In the genomic region with DNA sequence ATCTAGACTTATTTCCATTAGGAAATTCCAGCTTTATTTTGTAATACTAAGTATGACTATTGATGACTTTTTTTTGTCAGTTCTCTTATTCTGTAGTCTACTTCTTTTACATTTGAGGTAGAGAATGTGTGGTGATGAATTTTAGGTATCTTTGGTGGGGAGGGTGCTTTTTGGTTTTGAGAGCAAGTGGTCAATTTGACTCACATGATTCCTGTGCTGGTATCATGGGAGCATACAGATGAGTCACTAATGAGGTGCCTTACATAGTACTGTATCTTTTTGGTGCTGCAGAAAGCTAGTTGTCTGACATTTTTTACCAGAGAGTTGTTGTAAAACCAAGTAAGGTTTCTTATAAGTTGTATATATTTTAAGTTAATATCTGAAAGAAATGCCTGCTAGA, we compare ENCODE assay signal across 8 cellular contexts. TPM values are rescaled to one million over a fixed set of nuclear protein-coding genes. Genes with fewer than 3 reads are reported as not detected.
A peak's percentile ranks its signal among the peaks of the same experiment; 100 is the strongest.
DNase-seq lines count a peak whose midpoint lies in the region; ATAC-seq and TF ChIP-seq lines count a peak whose summit lies in the region.

No MANE protein-coding gene starts in this region.

- no peak overlapping the region for H2BK15ac ChIP-seq in mesendoderm (replicated peaks; ENCODE audit: low read depth)

- H3K56ac ChIP-seq in mesendoderm (ENCODE audit: low read length), result no peak overlapping the region

- peak; percentile 95 for ATAC-seq in GM18502 (IDR thresholded peaks at IDR 0.05; ENCODE audit: poor library complexity, unreplicated experiment)

- H2BK120ac ChIP-seq in mesendoderm (ENCODE audit: low read depth, low read length), result no peak overlapping the region

- H3K4me2 ChIP-seq in GM23248 (ENCODE audit: unreplicated experiment) (peak overlapping the region; percentile 33), PC-9 (no peak overlapping the region), mesendoderm (ENCODE audit: low read length) (no peak overlapping the region)

- peak; percentile 75 for DNase-seq in GM23248
- no peak for DNase-seq in PC-9
- DNase-seq in mesendoderm, result peak; percentile 22
- DNase-seq in islet precursor cell, result no peak
- no peak for DNase-seq in NCI-H82 treated with DMSO at 0.1 percent for 48 hours (lab: John Stamatoyannopoulos, UW; ENCODE audit: unreplicated experiment)
- DNase-seq in caudate nucleus (lab: John Stamatoyannopoulos, UW), result no peak
- DNase-seq in NCI-H510A (lab: John Stamatoyannopoulos, UW), result no peak

- no peak overlapping the region for H3K4ac ChIP-seq in mesendoderm (ENCODE audit: low read depth, low read length)

- H3K36me3 ChIP-seq in GM23248 (ENCODE audit: low read depth) (0 out of 2 replicates have a peak, but pooled peaks cover 11% of the 10 kb centered on the region), PC-9 (ENCODE audit: low read depth) (peaks cover 11% of the 10 kb centered on the region), mesendoderm (ENCODE audit: control insufficient read depth, insufficient read depth, low read length) (no peaks in the 10 kb centered on the region)

- H3K79me1 ChIP-seq in mesendoderm (ENCODE audit: low read length), result peaks cover 10% of the 10 kb centered on the region

- H3K9me3 ChIP-seq in GM23248 (ENCODE audit: low read depth), result no peaks in the 10 kb centered on the region
- H3K9me3 ChIP-seq in PC-9 (ENCODE audit: insufficient read depth, low read depth), result no peaks in the 10 kb centered on the region

- H3K27me3 ChIP-seq in GM23248 (replicated peaks; ENCODE audit: insufficient read depth) (no peaks in the 10 kb centered on the region), PC-9 (ENCODE audit: insufficient read depth, low read depth) (no peaks in the 10 kb centered on the region), mesendoderm (ENCODE audit: insufficient read depth, low read length, poor library complexity) (no peaks in the 10 kb centered on the region)

- H2AFZ ChIP-seq in GM23248, result no peak overlapping the region
- H2AFZ ChIP-seq in PC-9, result no peak overlapping the region

- BruUV-seq in PC-9 (replicated peaks; lab: Mats Ljungman, UMichigan), result no TSS peak

- CTCF ChIA-PET in PC-9 (lab: Charles Lee), result interaction anchor here (0.6 kb wide), 1 partner anchor 238 kb away, joined by 4 read pairs; no protein-coding TSS in a partner anchor

- H3K4me1 ChIP-seq in GM23248 (ENCODE audit: insufficient read depth) (peaks cover 36% of the 10 kb centered on the region), PC-9 (replicated peaks; ENCODE audit: insufficient read depth) (no peaks in the 10 kb centered on the region), mesendoderm (ENCODE audit: control insufficient read depth, low read depth, low read length) (no peaks in the 10 kb centered on the region)

- no peak overlapping the region for H3K23ac ChIP-seq in mesendoderm (ENCODE audit: low read length)

- no peak overlapping the region for H2AK5ac ChIP-seq in mesendoderm (ENCODE audit: low read length)

- peaks cover 59% of the 10 kb centered on the region for H4K20me1 ChIP-seq in GM23248 (ENCODE audit: insufficient read depth)
- H4K20me1 ChIP-seq in PC-9 (ENCODE audit: insufficient read depth), result peaks cover 71% of the 10 kb centered on the region

- H4K5ac ChIP-seq in mesendoderm (ENCODE audit: low read length), result no peak overlapping the region

- no peak overlapping the region for H2BK5ac ChIP-seq in mesendoderm (ENCODE audit: low read length)

- POLR2A ChIA-PET in PC-9 (lab: Charles Lee; ENCODE audit: unreplicated experiment), result interaction anchor here (0.6 kb wide), 2 partner anchors 118 to 137 kb away, joined by 4 to 6 read pairs; no protein-coding TSS in a partner anchor

- peak overlapping the region; percentile 24; the same call in 1 of the 2 replicates for H3K4me3 ChIP-seq in GM23248
- no peak overlapping the region for H3K4me3 ChIP-seq in PC-9
- no peak overlapping the region for H3K4me3 ChIP-seq in mesendoderm (ENCODE audit: low read length)

- H3K9ac ChIP-seq in GM23248 (no peak overlapping the region), mesendoderm (ENCODE audit: low read length) (no peak overlapping the region)

- H3K9me2 ChIP-seq in GM23248 (ENCODE audit: insufficient read depth) (no peaks in the 10 kb centered on the region), PC-9 (ENCODE audit: insufficient read depth) (no peaks in the 10 kb centered on the region)

- intact Hi-C loops in PC-9 (cut with micrococcal nuclease; ENCODE audit: unreplicated experiment), result no loop called here

- no peak for TF ChIP-seq CTCF in PC-9 (conservative IDR thresholded peaks at IDR 0.05)

- H3K27ac ChIP-seq in GM23248 (peak overlapping the region; percentile 29), PC-9 (peak overlapping the region; percentile 22; the same call in 1 of the 2 replicates), mesendoderm (ENCODE audit: low read depth, low read length) (no peak overlapping the region), caudate nucleus (ENCODE audit: low read depth, low read length) (no peak overlapping the region)

- H3F3A ChIP-seq in GM23248 (ENCODE audit: insufficient read depth) (peaks cover 57% of the 10 kb centered on the region), PC-9 (ENCODE audit: insufficient read depth, low read depth) (peaks cover 45% of the 10 kb centered on the region; the same call in 1 of the 2 replicates)

- in situ Hi-C loops in GM23248 (cut with MboI), result no loop called here

- H4K8ac ChIP-seq in mesendoderm (ENCODE audit: low read depth, low read length), result no peak overlapping the region

- H3K79me2 ChIP-seq in GM23248 (ENCODE audit: insufficient read depth) (peaks cover 99% of the 10 kb centered on the region), PC-9 (ENCODE audit: low read depth) (peaks cover 96% of the 10 kb centered on the region), mesendoderm (ENCODE audit: control insufficient read depth, insufficient read depth, low read length) (peaks cover 19% of the 10 kb centered on the region)

- H3K18ac ChIP-seq in mesendoderm (ENCODE audit: low read length), result no peak overlapping the region

RNA-seq across cellular contexts. Expression of gene ERBIN, which starts 35.3 kb away (rescaled TPM):
- 110 and 112 TPM in 2 replicates for total RNA-seq in GM23248 (2014; rRNA removed; shearing (Covaris generic))
- polyA plus RNA-seq in GM23248 (2016; fragmentation: Nextera tagmentation; extraction: Ambion mirVana), result 42.8 and 46.4 TPM in 2 replicates
- total RNA-seq in PC-9 (2021), result 112 and 143 TPM in 2 replicates
- polyA plus RNA-seq in mesendoderm (2013, experiment 1 of 2), result 20.2 TPM
- 21.1 TPM for polyA plus RNA-seq in mesendoderm (2013, experiment 2 of 2)

Comparison
In these comparisons a context has a peak if more than half of its experiments do, and no peak if none do; other contexts are left out.
1. DNase-seq: peak in GM23248 (single experiment) and mesendoderm (single experiment); none in PC-9 (0 of 2), islet precursor cell (single experiment), NCI-H82 treated with DMSO at 0.1 percent for 48 hours (single experiment), caudate nucleus (0 of 61) and NCI-H510A (single experiment).
2. H3K27ac ChIP-seq: peak in GM23248 (single experiment) and PC-9 (single experiment); none in mesendoderm (single experiment) and caudate nucleus (single experiment).